In genomic region chr19:48319647-48320537, GRCh38 we compare ENCODE assay signal across 8 cellular contexts. TPM values are rescaled to one million over a fixed set of nuclear protein-coding genes. Genes with fewer than 3 reads are reported as not detected.
DNase-seq lines count a peak whose midpoint lies in the region; ATAC-seq and TF ChIP-seq lines count a peak whose summit lies in the region.

No MANE protein-coding gene starts in this region.

- H3K36me3 ChIP-seq in mammary epithelial cell (ENCODE audit: insufficient read depth, low read length) = no peaks in the 10 kb centered on the region

- BruUV-seq in mammary epithelial cell (replicated peaks; lab: Mats Ljungman, UMichigan) = no TSS peak

- peak; percentile 57 to 74 for DNase-seq in NCI-H524 (lab: John Stamatoyannopoulos, UW)
- no peak for DNase-seq in NCI-H524 treated with DMSO at 0.1 percent for 48 hours (lab: John Stamatoyannopoulos, UW)
- peak; percentile 34 for DNase-seq in NCI-H2107 (lab: John Stamatoyannopoulos, UW)
- peak; percentile 94 for DNase-seq in WTC11 (ENCODE audit: low spot score)
- DNase-seq in mammary epithelial cell = peak; percentile 63
- DNase-seq in islet precursor cell = peak; percentile 93
- DNase-seq in stimulated activated CD4-positive, alpha-beta T cell treated with anti-CD3 and anti-CD28 coated beads, Interleukin-1b, Interleukin-23, amount 100 ng/mL, for 1 hour (ENCODE audit: low read depth in 2 of 2) = peak; percentile 55 to 61

- no peak overlapping the region for H3K4me2 ChIP-seq in mammary epithelial cell (ENCODE audit: insufficient read depth, low read depth, low read length)

- peak overlapping the region; percentile 98 for H3K27ac Mint-ChIP-seq in WTC11

- WGBS in mammary epithelial cell (ENCODE audit: low coverage, missing lambda C conversion rate) = 24% methylated on average over 9 of the region's 16 CpGs

- H3K9me3 ChIP-seq in mammary epithelial cell (replicated peaks; ENCODE audit: insufficient read depth, low read length) = no peaks in the 10 kb centered on the region

- no peak overlapping the region for H3K9ac ChIP-seq in mammary epithelial cell (ENCODE audit: insufficient read depth, low read length)

- H3K4me1 ChIP-seq in mammary epithelial cell (ENCODE audit: insufficient read depth, low read length) = peaks cover 27% of the 10 kb centered on the region

- dilution Hi-C loops in mammary epithelial cell (cut with HindIII; ENCODE audit: low sequenced_read_pairs) = no loop called here

- no peaks in the 10 kb centered on the region for H3K9me3 Mint-ChIP-seq in WTC11

- intact Hi-C loops in mammary epithelial cell (cut with micrococcal nuclease) = loop anchor here (1.0 to 5.0 kb wide), 7 partner anchors 13 to 264 kb away; partner anchors contain the start of genes CYTH2, GRWD1 and KDELR1

- peak overlapping the region; percentile 91 for H3K4me3 Mint-ChIP-seq in WTC11

- peak; percentile 33 for ATAC-seq in WTC11
- no peak for ATAC-seq in HG02763 (IDR thresholded peaks at IDR 0.05; ENCODE audit: unreplicated experiment)

- in situ Hi-C loops in mammary epithelial cell (cut with MboI; ENCODE audit: low sequenced_read_pairs in 2 of 2) = loop anchor here (10.0 to 25.0 kb wide), 2 partner anchors 265 to 267 kb away; no protein-coding TSS in a partner anchor

- POLR2A ChIA-PET in WTC11 (lab: Charles Lee) = interaction anchor here (1.1 to 1.5 kb wide), 2 partner anchors 11 to 14 kb away, joined by 3 to 6 read pairs; no protein-coding TSS in a partner anchor

- H2AFZ ChIP-seq in mammary epithelial cell (ENCODE audit: low read depth, low read length) = peak overlapping the region; percentile 98

- TF ChIP-seq CTCF in WTC11 (IDR thresholded peaks at IDR 0.05) = peak; percentile 71; the same call in 1 of the 2 replicates
- TF ChIP-seq CTCF in mammary epithelial cell (conservative IDR thresholded peaks at IDR 0.05 in 1 of 2, IDR thresholded peaks at IDR 0.05 in 1 of 2; ENCODE audit: extremely low read depth in 1 of 2, insufficient read depth in 1 of 2, low read depth in 1 of 2, low read length in 2 of 2) = peak; percentile 66 to 90

- H3K27me3 ChIP-seq in mammary epithelial cell (ENCODE audit: insufficient read depth, low read length) = no peaks in the 10 kb centered on the region

- peaks cover 2% of the 10 kb centered on the region for H3K79me2 ChIP-seq in mammary epithelial cell (ENCODE audit: insufficient read depth, low read length)

- H4K20me1 ChIP-seq in mammary epithelial cell (ENCODE audit: insufficient read depth, low read length) = no peaks in the 10 kb centered on the region

- H3K4me1 Mint-ChIP-seq in WTC11 = peaks cover 34% of the 10 kb centered on the region

- H3K4me3 ChIP-seq in mammary epithelial cell (replicated peaks in 1 of 3; ENCODE audit: insufficient read depth in 1 of 3, low read depth in 2 of 3, low read length in 3 of 3) = no peak overlapping the region

- CTCF ChIA-PET in WTC11 (lab: Charles Lee) = interaction anchor here (0.6 to 12.8 kb wide), 19 partner anchors 10 to 289 kb away, joined by 3 to 404 read pairs (median 4); partner anchors contain the start of genes KDELR1, SYNGR4 and TMEM143
- CTCF ChIA-PET in mammary epithelial cell (lab: Charles Lee; ENCODE audit: low non-redundant PET) = interaction anchor here (0.5 to 2.6 kb wide), 5 partner anchors 13 to 360 kb away, joined by 3 to 30 read pairs (median 3); partner anchors contain the start of genes SYNGR4 and TMEM143

- H3K36me3 Mint-ChIP-seq in WTC11 = no peaks in the 10 kb centered on the region

- no peak overlapping the region for H3K27ac ChIP-seq in mammary epithelial cell (ENCODE audit: insufficient read depth, low read depth, low read length)

- peaks cover 22% of the 10 kb centered on the region for H3K27me3 Mint-ChIP-seq in WTC11 (ENCODE audit: low read depth)

TF ChIP-seq in WTC11, 78 proteins besides CTCF, POLR2A, EP300 and RAD21:
- no peak for TF ChIP-seq ZNF416 (CRISPR knock-in tag; IDR thresholded peaks at IDR 0.05)
- peak; percentile 83 for TF ChIP-seq SP1 (CRISPR knock-in tag; conservative IDR thresholded peaks at IDR 0.05)
- TF ChIP-seq, protein P1, sequence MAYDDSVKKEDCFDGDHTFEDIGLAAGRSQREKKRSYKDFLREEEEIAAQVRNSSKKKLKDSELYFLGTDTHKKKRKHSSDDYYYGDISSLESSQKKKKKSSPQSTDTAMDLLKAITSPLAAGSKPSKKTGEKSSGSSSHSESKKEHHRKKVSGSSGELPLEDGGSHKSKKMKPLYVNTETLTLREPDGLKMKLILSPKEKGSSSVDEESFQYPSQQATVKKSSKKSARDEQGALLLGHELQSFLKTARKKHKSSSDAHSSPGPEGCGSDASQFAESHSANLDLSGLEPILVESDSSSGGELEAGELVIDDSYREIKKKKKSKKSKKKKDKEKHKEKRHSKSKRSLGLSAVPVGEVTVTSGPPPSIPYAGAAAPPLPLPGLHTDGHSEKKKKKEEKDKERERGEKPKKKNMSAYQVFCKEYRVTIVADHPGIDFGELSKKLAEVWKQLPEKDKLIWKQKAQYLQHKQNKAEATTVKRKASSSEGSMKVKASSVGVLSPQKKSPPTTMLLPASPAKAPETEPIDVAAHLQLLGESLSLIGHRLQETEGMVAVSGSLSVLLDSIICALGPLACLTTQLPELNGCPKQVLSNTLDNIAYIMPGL (CRISPR knock-in tag; IDR thresholded peaks at IDR 0.05) = 0 out of 2 replicates have a peak, but pooled peaks have one; percentile 31
- TF ChIP-seq MAX (CRISPR knock-in tag; IDR thresholded peaks at IDR 0.05) = 0 out of 2 replicates have a peak, but pooled peaks have one; percentile 29
- TF ChIP-seq NR3C1 (CRISPR knock-in tag; conservative IDR thresholded peaks at IDR 0.05; ENCODE audit: low read depth) = no peak

RNA-seq across cellular contexts. Expression of gene EMP3, which starts 5.5 kb away (rescaled TPM):
- total RNA-seq in WTC11 (2021) = 8.9 to 11.1 TPM (median 10.4 TPM) in 3 replicates
- total RNA-seq in mammary epithelial cell = 100 to 1,000 TPM in 1 of 2 donors, 10 to 100 TPM in 1; 12.2 to 104 TPM
- polyA plus RNA-seq in mammary epithelial cell = 322 TPM
- 270 TPM for polyA minus RNA-seq in mammary epithelial cell

RNA-seq across cellular contexts. Expression of gene TMEM143, which starts 43.8 kb away (rescaled TPM):
- 20.2 to 29.6 TPM (median 27.0 TPM) in 3 replicates for total RNA-seq in WTC11 (2021)
- 1 to 10 TPM; 4.5 to 9.0 TPM for total RNA-seq in mammary epithelial cell
- 5.6 TPM for polyA plus RNA-seq in mammary epithelial cell
- polyA minus RNA-seq in mammary epithelial cell = 5.6 TPM

RNA-seq across cellular contexts. Expression of gene SYNGR4, which starts 44.3 kb away (rescaled TPM):
- total RNA-seq in WTC11 (2021) = not detected in 3 replicates
- not detected for total RNA-seq in mammary epithelial cell
- not detected for polyA plus RNA-seq in mammary epithelial cell
- not detected for polyA minus RNA-seq in mammary epithelial cell

RNA-seq across cellular contexts. Expression of gene ZNF114, which starts 50.0 kb away (rescaled TPM):
- total RNA-seq in WTC11 (2021) (9.8 to 12.7 TPM (median 9.8 TPM) in 3 replicates), mammary epithelial cell (10 to 100 TPM in 1 of 2 donors, 1 to 10 TPM in 1; 2.5 to 35.8 TPM)
- 6.7 TPM for polyA plus RNA-seq in mammary epithelial cell
- polyA minus RNA-seq in mammary epithelial cell = 23.4 TPM
